Comparison of ENCODE assay signal across 1 cellular context in the genomic region with DNA sequence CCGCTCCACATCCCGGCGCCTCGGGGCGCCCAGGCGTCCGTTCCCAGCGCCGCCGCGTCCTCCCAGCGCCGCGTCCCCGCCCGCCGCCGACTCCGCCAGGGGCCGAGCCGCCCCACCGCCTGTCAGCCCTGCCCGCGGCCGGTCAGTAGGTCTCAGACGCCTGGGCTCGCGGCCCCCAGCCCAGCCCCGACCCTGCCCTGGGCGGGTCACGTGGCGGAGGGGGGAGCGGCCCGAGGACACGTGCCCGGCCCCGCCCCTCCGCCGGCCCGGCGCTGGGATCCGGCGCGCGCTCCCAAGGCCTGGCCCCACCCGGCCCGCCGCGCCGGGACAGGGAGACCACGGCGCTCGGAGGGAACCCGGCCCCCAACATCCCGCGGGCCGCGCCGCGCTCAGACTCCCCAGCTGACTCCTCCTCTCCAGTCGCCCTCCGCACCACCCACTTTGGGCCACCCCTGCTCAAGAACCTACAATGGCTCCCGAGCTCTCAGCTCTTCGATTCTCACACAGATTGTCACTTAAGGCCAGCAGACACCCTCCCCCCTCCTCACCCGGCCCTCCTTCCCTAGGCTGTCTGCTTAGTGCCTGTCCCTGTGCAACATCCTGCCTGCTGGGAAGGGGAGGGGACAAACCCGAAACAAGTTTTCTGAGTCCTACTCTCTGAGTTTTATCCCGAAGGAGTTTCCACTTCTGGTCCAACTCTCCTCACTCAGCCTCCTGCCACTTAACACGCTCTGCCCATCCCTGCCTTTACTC.
TF ChIP-seq lines count a peak whose summit lies in the region.

A gene with protein sequence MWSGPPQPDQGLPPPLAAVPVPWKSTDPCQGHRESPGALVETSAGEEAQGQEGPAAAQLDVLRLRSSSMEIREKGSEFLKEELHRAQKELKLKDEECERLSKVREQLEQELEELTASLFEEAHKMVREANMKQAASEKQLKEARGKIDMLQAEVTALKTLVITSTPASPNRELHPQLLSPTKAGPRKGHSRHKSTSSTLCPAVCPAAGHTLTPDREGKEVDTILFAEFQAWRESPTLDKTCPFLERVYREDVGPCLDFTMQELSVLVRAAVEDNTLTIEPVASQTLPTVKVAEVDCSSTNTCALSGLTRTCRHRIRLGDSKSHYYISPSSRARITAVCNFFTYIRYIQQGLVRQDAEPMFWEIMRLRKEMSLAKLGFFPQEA (minus strand): TSS at position 210 of the 753 bp plus-strand sequence. CDS start 199 bp downstream, at position 11.

TF ChIP-seq in K562, 482 proteins besides CTCF, POLR2A, EP300 and RAD21 (continued from another document and continues in another):
- no peak for TF ChIP-seq GTF2E2 (tag; IDR thresholded peaks at IDR 0.05)
- no peak for TF ChIP-seq ETV5 (CRISPR knock-in tag; IDR thresholded peaks at IDR 0.05; ENCODE audit: low read depth)
- no peak for TF ChIP-seq ESRRB (CRISPR knock-in tag; IDR thresholded peaks at IDR 0.05; ENCODE audit: borderline replicate concordance)
- no peak for TF ChIP-seq TARDBP (IDR thresholded peaks at IDR 0.05)
- no peak for TF ChIP-seq HOXB6 (CRISPR knock-in tag; IDR thresholded peaks at IDR 0.05; ENCODE audit: borderline replicate concordance)
- no peak for TF ChIP-seq BRD9 (IDR thresholded peaks at IDR 0.05; ENCODE audit: low read depth, partially characterized antibody)
- no peak for TF ChIP-seq PREB (CRISPR knock-in tag; IDR thresholded peaks at IDR 0.05)
- no peak for TF ChIP-seq MED1 (CRISPR knock-in tag; IDR thresholded peaks at IDR 0.05; ENCODE audit: borderline replicate concordance)
- no peak for TF ChIP-seq FOXK2 (conservative IDR thresholded peaks at IDR 0.05 in 1 of 2, IDR thresholded peaks at IDR 0.05 in 1 of 2; ENCODE audit: low read depth in 2 of 2)
- TF ChIP-seq, protein P1, sequence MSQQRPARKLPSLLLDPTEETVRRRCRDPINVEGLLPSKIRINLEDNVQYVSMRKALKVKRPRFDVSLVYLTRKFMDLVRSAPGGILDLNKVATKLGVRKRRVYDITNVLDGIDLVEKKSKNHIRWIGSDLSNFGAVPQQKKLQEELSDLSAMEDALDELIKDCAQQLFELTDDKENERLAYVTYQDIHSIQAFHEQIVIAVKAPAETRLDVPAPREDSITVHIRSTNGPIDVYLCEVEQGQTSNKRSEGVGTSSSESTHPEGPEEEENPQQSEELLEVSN (IDR thresholded peaks at IDR 0.05; ENCODE audit: borderline replicate concordance in 1 of 2, extremely low read depth in 1 of 2, insufficient read depth in 1 of 2, insufficient read length in 1 of 2, low read depth in 1 of 2, low read length in 1 of 2, poor library complexity in 1 of 2, severe bottlenecking in 1 of 2): peak; percentile 40 to 80
- TF ChIP-seq POU5F1 (IDR thresholded peaks at IDR 0.05; ENCODE audit: borderline replicate concordance, low read depth, low read length, partially characterized antibody): no peak
- TF ChIP-seq POLR2AphosphoS5 (IDR thresholded peaks at IDR 0.05; ENCODE audit: control insufficient read depth, insufficient read depth, low read depth, low read length): no peak
- no peak for TF ChIP-seq SNAPC5 (CRISPR knock-in tag; IDR thresholded peaks at IDR 0.05)
- no peak for TF ChIP-seq EZH2 (IDR thresholded peaks at IDR 0.05; ENCODE audit: borderline replicate concordance, low read depth, low read length)
- no peak for TF ChIP-seq HMG20A (CRISPR knock-in tag; conservative IDR thresholded peaks at IDR 0.05)
- no peak for TF ChIP-seq BRD4 (IDR thresholded peaks at IDR 0.05)
- TF ChIP-seq ZNF239 (CRISPR knock-in tag; IDR thresholded peaks at IDR 0.05): no peak
- 0 out of 2 replicates have a peak, but pooled peaks have one; percentile 13 for TF ChIP-seq FOSL1 (tag; conservative IDR thresholded peaks at IDR 0.05)
- no peak for TF ChIP-seq ZNF316 (IDR thresholded peaks at IDR 0.05)
- no peak for TF ChIP-seq U2AF2 (optimal IDR thresholded peaks at IDR 0.05; ENCODE audit: low read depth, low read length)
- TF ChIP-seq SMARCB1 (IDR thresholded peaks at IDR 0.05; ENCODE audit: insufficient read length, low read depth): no peak
- no peak for TF ChIP-seq ZNF586 (CRISPR knock-in tag; conservative IDR thresholded peaks at IDR 0.05)
- no peak for TF ChIP-seq ZNF23 (CRISPR knock-in tag; IDR thresholded peaks at IDR 0.05)
- TF ChIP-seq SNIP1 (IDR thresholded peaks at IDR 0.05; ENCODE audit: low read depth): no peak
- no peak for TF ChIP-seq ZBTB1 (CRISPR knock-in tag; IDR thresholded peaks at IDR 0.05; ENCODE audit: borderline replicate concordance, low read depth)
- TF ChIP-seq, protein P2, sequence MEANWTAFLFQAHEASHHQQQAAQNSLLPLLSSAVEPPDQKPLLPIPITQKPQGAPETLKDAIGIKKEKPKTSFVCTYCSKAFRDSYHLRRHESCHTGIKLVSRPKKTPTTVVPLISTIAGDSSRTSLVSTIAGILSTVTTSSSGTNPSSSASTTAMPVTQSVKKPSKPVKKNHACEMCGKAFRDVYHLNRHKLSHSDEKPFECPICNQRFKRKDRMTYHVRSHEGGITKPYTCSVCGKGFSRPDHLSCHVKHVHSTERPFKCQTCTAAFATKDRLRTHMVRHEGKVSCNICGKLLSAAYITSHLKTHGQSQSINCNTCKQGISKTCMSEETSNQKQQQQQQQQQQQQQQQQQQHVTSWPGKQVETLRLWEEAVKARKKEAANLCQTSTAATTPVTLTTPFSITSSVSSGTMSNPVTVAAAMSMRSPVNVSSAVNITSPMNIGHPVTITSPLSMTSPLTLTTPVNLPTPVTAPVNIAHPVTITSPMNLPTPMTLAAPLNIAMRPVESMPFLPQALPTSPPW (CRISPR knock-in tag; IDR thresholded peaks at IDR 0.05): peak; percentile 86
- TF ChIP-seq HMBOX1 (IDR thresholded peaks at IDR 0.05): no peak
- no peak for TF ChIP-seq MAFK (IDR thresholded peaks at IDR 0.05; ENCODE audit: low read length)
- no peak for TF ChIP-seq XRCC4 (IDR thresholded peaks at IDR 0.05; ENCODE audit: extremely low read depth, insufficient read depth, insufficient read length)
- peak; percentile 53; the same call in 1 of the 2 replicates for TF ChIP-seq ZBTB7A (IDR thresholded peaks at IDR 0.05; ENCODE audit: borderline replicate concordance, control insufficient read depth, low read depth, low read length)
- TF ChIP-seq, protein P3, sequence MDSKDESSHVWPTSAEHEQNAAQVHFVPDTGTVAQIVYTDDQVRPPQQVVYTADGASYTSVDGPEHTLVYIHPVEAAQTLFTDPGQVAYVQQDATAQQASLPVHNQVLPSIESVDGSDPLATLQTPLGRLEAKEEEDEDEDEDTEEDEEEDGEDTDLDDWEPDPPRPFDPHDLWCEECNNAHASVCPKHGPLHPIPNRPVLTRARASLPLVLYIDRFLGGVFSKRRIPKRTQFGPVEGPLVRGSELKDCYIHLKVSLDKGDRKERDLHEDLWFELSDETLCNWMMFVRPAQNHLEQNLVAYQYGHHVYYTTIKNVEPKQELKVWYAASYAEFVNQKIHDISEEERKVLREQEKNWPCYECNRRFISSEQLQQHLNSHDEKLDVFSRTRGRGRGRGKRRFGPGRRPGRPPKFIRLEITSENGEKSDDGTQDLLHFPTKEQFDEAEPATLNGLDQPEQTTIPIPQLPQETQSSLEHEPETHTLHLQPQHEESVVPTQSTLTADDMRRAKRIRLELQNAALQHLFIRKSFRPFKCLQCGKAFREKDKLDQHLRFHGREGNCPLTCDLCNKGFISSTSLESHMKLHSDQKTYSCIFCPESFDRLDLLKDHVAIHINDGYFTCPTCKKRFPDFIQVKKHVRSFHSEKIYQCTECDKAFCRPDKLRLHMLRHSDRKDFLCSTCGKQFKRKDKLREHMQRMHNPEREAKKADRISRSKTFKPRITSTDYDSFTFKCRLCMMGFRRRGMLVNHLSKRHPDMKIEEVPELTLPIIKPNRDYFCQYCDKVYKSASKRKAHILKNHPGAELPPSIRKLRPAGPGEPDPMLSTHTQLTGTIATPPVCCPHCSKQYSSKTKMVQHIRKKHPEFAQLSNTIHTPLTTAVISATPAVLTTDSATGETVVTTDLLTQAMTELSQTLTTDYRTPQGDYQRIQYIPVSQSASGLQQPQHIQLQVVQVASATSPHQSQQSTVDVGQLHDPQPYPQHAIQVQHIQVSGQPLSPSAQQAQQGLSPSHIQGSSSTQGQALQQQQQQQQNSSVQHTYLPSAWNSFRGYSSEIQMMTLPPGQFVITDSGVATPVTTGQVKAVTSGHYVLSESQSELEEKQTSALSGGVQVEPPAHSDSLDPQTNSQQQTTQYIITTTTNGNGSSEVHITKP (IDR thresholded peaks at IDR 0.05; ENCODE audit: partially characterized antibody): no peak
- TF ChIP-seq ZNF717 (CRISPR knock-in tag; IDR thresholded peaks at IDR 0.05): no peak
- TF ChIP-seq, protein P4, sequence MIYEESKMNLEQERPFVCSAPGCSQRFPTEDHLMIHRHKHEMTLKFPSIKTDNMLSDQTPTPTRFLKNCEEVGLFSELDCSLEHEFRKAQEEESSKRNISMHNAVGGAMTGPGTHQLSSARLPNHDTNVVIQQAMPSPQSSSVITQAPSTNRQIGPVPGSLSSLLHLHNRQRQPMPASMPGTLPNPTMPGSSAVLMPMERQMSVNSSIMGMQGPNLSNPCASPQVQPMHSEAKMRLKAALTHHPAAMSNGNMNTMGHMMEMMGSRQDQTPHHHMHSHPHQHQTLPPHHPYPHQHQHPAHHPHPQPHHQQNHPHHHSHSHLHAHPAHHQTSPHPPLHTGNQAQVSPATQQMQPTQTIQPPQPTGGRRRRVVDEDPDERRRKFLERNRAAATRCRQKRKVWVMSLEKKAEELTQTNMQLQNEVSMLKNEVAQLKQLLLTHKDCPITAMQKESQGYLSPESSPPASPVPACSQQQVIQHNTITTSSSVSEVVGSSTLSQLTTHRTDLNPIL (CRISPR knock-in tag; IDR thresholded peaks at IDR 0.05): no peak
- TF ChIP-seq TCF3 (CRISPR knock-in tag; IDR thresholded peaks at IDR 0.05): no peak
- peak; percentile 80; the same call in 1 of the 2 replicates for TF ChIP-seq CTBP1 (IDR thresholded peaks at IDR 0.05; ENCODE audit: borderline replicate concordance)
- no peak for TF ChIP-seq ZNF263 (CRISPR knock-in tag; IDR thresholded peaks at IDR 0.05; ENCODE audit: borderline replicate concordance)
- TF ChIP-seq SRF (CRISPR knock-in tag; IDR thresholded peaks at IDR 0.05): no peak
- TF ChIP-seq POLR2B (IDR thresholded peaks at IDR 0.05; ENCODE audit: low read depth, partially characterized antibody): no peak
- no peak for TF ChIP-seq RNF2 (IDR thresholded peaks at IDR 0.05)
- peak; percentile 88 to 90; a peak in 3 of 4 replicates for TF ChIP-seq SIN3A (IDR thresholded peaks at IDR 0.05; ENCODE audit: borderline replicate concordance in 2 of 2, control insufficient read depth in 1 of 2, low read depth in 2 of 2, low read length in 2 of 2)
- no peak for TF ChIP-seq PRPF4 (IDR thresholded peaks at IDR 0.05; ENCODE audit: insufficient read depth, low read depth, low read length, poor library complexity, severe bottlenecking)
- no peak; a peak in 1 of 4 replicates for TF ChIP-seq TEAD1 (CRISPR knock-in tag; IDR thresholded peaks at IDR 0.05)
- no peak for TF ChIP-seq ZNF639 (CRISPR knock-in tag; conservative IDR thresholded peaks at IDR 0.05 in 1 of 2, IDR thresholded peaks at IDR 0.05 in 1 of 2)
- TF ChIP-seq MYNN (IDR thresholded peaks at IDR 0.05): no peak
- no peak for TF ChIP-seq MYNN (CRISPR knock-in tag; IDR thresholded peaks at IDR 0.05)
- no peak for TF ChIP-seq ZNF134 (CRISPR knock-in tag; conservative IDR thresholded peaks at IDR 0.05)
- no peak for TF ChIP-seq TSHZ1 (CRISPR knock-in tag; IDR thresholded peaks at IDR 0.05)
